In the genomic region with DNA sequence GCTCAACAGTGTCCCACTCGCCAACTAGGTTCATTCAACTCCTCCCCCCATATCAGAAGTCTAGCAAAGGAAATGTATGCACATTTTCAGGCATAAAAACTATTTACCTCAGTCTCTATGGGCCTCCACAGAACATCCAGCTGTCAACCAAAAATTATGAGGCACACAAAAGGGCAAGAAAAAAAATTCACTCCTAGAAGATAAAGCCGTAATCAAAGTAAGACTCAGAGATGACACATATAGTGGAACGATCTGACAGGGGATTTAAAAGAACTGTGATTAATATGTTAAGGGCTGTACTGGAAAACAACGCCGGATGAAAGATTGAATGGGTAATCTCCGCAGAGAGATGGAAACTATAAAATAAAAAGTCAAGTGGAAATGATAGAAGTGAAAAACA, we compare ENCODE assay signal across 16 cellular contexts.
"Had no signal": no experiment of that assay in that cellular context is flagged by ENCODE, and none has a peak within 500 bp of the region (broad histone marks: within the 10 kb centered on the region; RNA-seq: fewer than 3 reads in every experiment).

No MANE protein-coding gene starts in this region.

- H3K27me3 Mint-ChIP-seq: activated CD4-positive, alpha-beta T cell treated with anti-CD3 and anti-CD28 coated beads for 36 hours; activated CD8-positive, alpha-beta T cell treated with anti-CD3 and anti-CD28 coated beads for 36 hours; activated naive CD4-positive, alpha-beta T cell treated with anti-CD3 and anti-CD28 coated beads, Interleukin-2, amount 10 ng/mL, durations not matched to agents 7 days and 5 days; natural killer cell treated with Interleukin-12 subunit alpha and Interleukin-12 subunit beta and Interleukin-15 and Interleukin-18, amount 100 ng/mL, for 72 hours; T-cell had no signal

- H3K9me3 Mint-ChIP-seq: activated CD8-positive, alpha-beta T cell treated with anti-CD3 and anti-CD28 coated beads for 36 hours; activated naive CD4-positive, alpha-beta T cell treated with anti-CD3 and anti-CD28 coated beads, Interleukin-2, amount 10 ng/mL, durations not matched to agents 7 days and 5 days; natural killer cell treated with Interleukin-12 subunit alpha and Interleukin-12 subunit beta and Interleukin-15 and Interleukin-18, amount 100 ng/mL, for 72 hours; T-cell had no signal

- ATAC-seq: activated CD4-positive, alpha-beta T cell treated with anti-CD3 and anti-CD28 coated beads for 36 hours; activated CD8-positive, alpha-beta T cell treated with anti-CD3 and anti-CD28 coated beads for 36 hours; left colon; natural killer cell treated with Interleukin-12 subunit alpha and Interleukin-12 subunit beta and Interleukin-15 and Interleukin-18, amount 100 ng/mL, for 72 hours; sciatic nerve; T-cell; upper lobe of right lung had no signal

- H3K27ac Mint-ChIP-seq: activated CD4-positive, alpha-beta T cell treated with anti-CD3 and anti-CD28 coated beads for 36 hours; activated CD8-positive, alpha-beta T cell treated with anti-CD3 and anti-CD28 coated beads for 36 hours; activated naive CD4-positive, alpha-beta T cell treated with anti-CD3 and anti-CD28 coated beads, Interleukin-2, amount 10 ng/mL, durations not matched to agents 7 days and 5 days; T-cell had no signal

- H3K36me3 ChIP-seq: suprapubic skin, upper lobe of right lung had no signal

- H3K9me3 ChIP-seq: suprapubic skin, upper lobe of right lung had no signal

- DNase-seq: activated CD4-positive, alpha-beta T cell treated with anti-CD3 and anti-CD28 coated beads for 36 hours; activated CD8-positive, alpha-beta memory T cell treated with anti-CD3 and anti-CD28 coated beads, Interleukin-2, amount 50 U/mL, for 4 hours; activated CD8-positive, alpha-beta T cell treated with anti-CD3 and anti-CD28 coated beads for 36 hours; activated naive CD4-positive, alpha-beta T cell treated with anti-CD3 and anti-CD28 coated beads, Interleukin-2, amount 10 ng/mL, durations not matched to agents 7 days and 5 days; cerebellar nuclear complex; dermis blood vessel endothelial cell; left colon; stimulated activated CD4-positive, alpha-beta T cell treated with anti-CD3 and anti-CD28 coated beads, Interleukin-12 subunit alpha, Interleukin-12 subunit beta, amount 100 ng/mL, for 4 hours; stimulated activated naive CD4-positive, alpha-beta T cell treated with Interleukin-2 at 50 U/mL for 16 hours; T-cell; T1000; upper lobe of right lung had no signal

- H3K27ac ChIP-seq: suprapubic skin, upper lobe of right lung, VCaP had no signal

- H3K27me3 ChIP-seq: suprapubic skin, upper lobe of right lung had no signal

- H3K4me3 Mint-ChIP-seq: activated CD4-positive, alpha-beta T cell treated with anti-CD3 and anti-CD28 coated beads for 36 hours; activated CD8-positive, alpha-beta T cell treated with anti-CD3 and anti-CD28 coated beads for 36 hours; activated naive CD4-positive, alpha-beta T cell treated with anti-CD3 and anti-CD28 coated beads, Interleukin-2, amount 10 ng/mL, durations not matched to agents 7 days and 5 days; natural killer cell treated with Interleukin-12 subunit alpha and Interleukin-12 subunit beta and Interleukin-15 and Interleukin-18, amount 100 ng/mL, for 72 hours; T-cell had no signal

- H3K4me3 ChIP-seq: suprapubic skin, upper lobe of right lung had no signal
